24 cellular contexts compared by ENCODE assay signal in genomic region chr2:215746507-215747243, GRCh38.
DNase-seq lines count a peak whose midpoint lies in the region; ATAC-seq, FAIRE-seq and TF ChIP-seq lines count a peak whose summit lies in the region.
"Had no signal": no experiment of that assay in that cellular context is flagged by ENCODE, and none has a peak within 500 bp of the region (broad histone marks: within the 10 kb centered on the region; RNA-seq: fewer than 3 reads in every experiment).

No MANE protein-coding gene starts in this region.

- DNase-seq in stimulated activated naive CD8-positive, alpha-beta T cell treated with anti-CD3 and anti-CD28 coated beads, Interleukin-15, Interleukin-2, amounts not matched to agents 100 U/mL and 50 U/mL, for 24 hours, result peak; percentile 18
- DNase-seq in stimulated activated naive CD8-positive, alpha-beta T cell treated with anti-CD3 and anti-CD28 coated beads, Interleukin-15, amount 100 ng/mL, for 72 hours, result no peak
- DNase-seq in T-helper 2 cell treated with Interferon-gamma antibody and Interleukin-4, amounts not matched to agents 5 μg/mL and 100 μg/mL, for 36 hours (ENCODE audit: low spot score), result peak; percentile 72
- no peak for DNase-seq in HepG2 (ENCODE audit: low spot score)
- no peak for DNase-seq in CD8-positive, alpha-beta T cell
- DNase-seq in Peyer's patch, result no peak
- DNase-seq: activated naive CD8-positive, alpha-beta T cell treated with anti-CD3 and anti-CD28 coated beads, Interleukin-2, amount 10 ng/mL, durations not matched to agents 7 days and 5 days; AML-193; Calu3; endodermal cell; H9; Kasumi-1; left cardiac atrium; naive thymus-derived CD4-positive, alpha-beta T cell; NCI-H2029; NCI-H226; ovary; PC-9; upper lobe of right lung had no signal

- H3K27ac Mint-ChIP-seq in stimulated activated naive CD8-positive, alpha-beta T cell treated with anti-CD3 and anti-CD28 coated beads, Interleukin-15, amount 100 ng/mL, for 72 hours, result no peak overlapping the region
- no peak overlapping the region for H3K27ac Mint-ChIP-seq in T-helper 2 cell treated with Interferon-gamma antibody and Interleukin-4, amounts not matched to agents 5 μg/mL and 100 μg/mL, for 36 hours
- H3K27ac Mint-ChIP-seq in CD8-positive, alpha-beta T cell, result no peak overlapping the region
- H3K27ac Mint-ChIP-seq: activated naive CD8-positive, alpha-beta T cell treated with anti-CD3 and anti-CD28 coated beads, Interleukin-2, amount 10 ng/mL, durations not matched to agents 7 days and 5 days; endodermal cell; H9; naive thymus-derived CD4-positive, alpha-beta T cell; WTC11 had no signal

- peaks cover 29% of the 10 kb centered on the region for H3K27me3 Mint-ChIP-seq in stimulated activated naive CD8-positive, alpha-beta T cell treated with anti-CD3 and anti-CD28 coated beads, Interleukin-15, amount 100 ng/mL, for 72 hours
- H3K27me3 Mint-ChIP-seq in T-helper 2 cell treated with Interferon-gamma antibody and Interleukin-4, amounts not matched to agents 5 μg/mL and 100 μg/mL, for 36 hours (ENCODE audit: low read depth), result no peaks in the 10 kb centered on the region
- H3K27me3 Mint-ChIP-seq in CD8-positive, alpha-beta T cell (ENCODE audit: low read depth), result peaks cover 16% of the 10 kb centered on the region

- H4K20me1 ChIP-seq in HepG2 (ENCODE audit: insufficient read depth, low read length), result no peaks in the 10 kb centered on the region

- H3K4me1 ChIP-seq in HepG2 (ENCODE audit: insufficient read depth, low read length) (peaks cover 59% of the 10 kb centered on the region), Peyer's patch (peaks cover 0 to 27% (median 0%) of the 10 kb centered on the region in 4 donors)
- peaks cover 16% of the 10 kb centered on the region for H3K4me1 ChIP-seq in CD8-positive, alpha-beta T cell (ENCODE audit: insufficient read depth, low read length)

- H3K79me2 ChIP-seq in HepG2 (ENCODE audit: insufficient read depth, low read length), result no peaks in the 10 kb centered on the region

- peak; percentile 82 for ATAC-seq in stimulated activated naive CD8-positive, alpha-beta T cell treated with anti-CD3 and anti-CD28 coated beads, Interleukin-15, Interleukin-2, amounts not matched to agents 100 U/mL and 50 U/mL, for 24 hours
- no peak for ATAC-seq in stimulated activated naive CD8-positive, alpha-beta T cell treated with anti-CD3 and anti-CD28 coated beads, Interleukin-15, amount 100 ng/mL, for 72 hours
- no peak for ATAC-seq in HepG2
- ATAC-seq in CD8-positive, alpha-beta T cell, result no peak
- ATAC-seq in HG02981 (IDR thresholded peaks at IDR 0.05; ENCODE audit: unreplicated experiment), result no peak
- ATAC-seq: left cardiac atrium; naive thymus-derived CD4-positive, alpha-beta T cell; upper lobe of right lung; WTC11 had no signal

- H3K9me3 ChIP-seq in HepG2 (ENCODE audit: low read length) (no peaks in the 10 kb centered on the region), Peyer's patch (no peaks in the 10 kb centered on the region)
- no peaks in the 10 kb centered on the region for H3K9me3 ChIP-seq in CD8-positive, alpha-beta T cell (ENCODE audit: low read length)
- H3K9me3 ChIP-seq: ovary, right atrium auricular region, upper lobe of right lung had no signal

- H3K9ac ChIP-seq in HepG2 (ENCODE audit: insufficient read depth, low read depth, low read length), result no peak overlapping the region

- peaks cover 26% of the 10 kb centered on the region for H3K4me1 Mint-ChIP-seq in stimulated activated naive CD8-positive, alpha-beta T cell treated with anti-CD3 and anti-CD28 coated beads, Interleukin-15, amount 100 ng/mL, for 72 hours
- peaks cover 40% of the 10 kb centered on the region for H3K4me1 Mint-ChIP-seq in T-helper 2 cell treated with Interferon-gamma antibody and Interleukin-4, amounts not matched to agents 5 μg/mL and 100 μg/mL, for 36 hours (ENCODE audit: low read depth)
- peaks cover 22% of the 10 kb centered on the region for H3K4me1 Mint-ChIP-seq in CD8-positive, alpha-beta T cell (ENCODE audit: low read depth)
- H3K4me1 Mint-ChIP-seq: H9, WTC11 had no signal

- BruUV-seq in HepG2 (replicated peaks; lab: Mats Ljungman, UMichigan), result no TSS peak

- POLR2A ChIA-PET in HepG2 (lab: Yijun Ruan, JAX), result interaction anchor here (5.7 kb wide), 1 partner anchor 46 kb away, joined by 66 read pairs; no protein-coding TSS in a partner anchor
- POLR2A ChIA-PET in CD8-positive, alpha-beta T cell (lab: Charles Lee), result no interaction called here

- WGBS in HepG2 (ENCODE audit: low lambda C conversion rate), result 89% methylated on average over 7 of the region's 7 CpGs

- no peak for FAIRE-seq in HepG2 (lab: Jason Lieb, UNC)
- FAIRE-seq: colon, HTR-8/SVneo had no signal

- TF ChIP-seq EP300 in HepG2 (IDR thresholded peaks at IDR 0.05; ENCODE audit: low read depth in 2 of 2, low read length in 2 of 2) (no peak), HepG2 (CRISPR knock-in tag; IDR thresholded peaks at IDR 0.05; ENCODE audit: borderline replicate concordance) (no peak)

- no peak for TF ChIP-seq RAD21 in HepG2 (CRISPR knock-in tag; IDR thresholded peaks at IDR 0.05)

- H3K4me3 Mint-ChIP-seq in stimulated activated naive CD8-positive, alpha-beta T cell treated with anti-CD3 and anti-CD28 coated beads, Interleukin-15, amount 100 ng/mL, for 72 hours, result no peak overlapping the region
- peak overlapping the region; percentile 11 for H3K4me3 Mint-ChIP-seq in T-helper 2 cell treated with Interferon-gamma antibody and Interleukin-4, amounts not matched to agents 5 μg/mL and 100 μg/mL, for 36 hours
- H3K4me3 Mint-ChIP-seq in CD8-positive, alpha-beta T cell, result no peak overlapping the region
- H3K4me3 Mint-ChIP-seq: activated naive CD8-positive, alpha-beta T cell treated with anti-CD3 and anti-CD28 coated beads, Interleukin-2, amount 10 ng/mL, durations not matched to agents 7 days and 5 days; endodermal cell; H9; naive thymus-derived CD4-positive, alpha-beta T cell; WTC11 had no signal

- TF ChIP-seq CTCF in HepG2 (CRISPR knock-in tag; IDR thresholded peaks at IDR 0.05), result no peak
- no peak for TF ChIP-seq CTCF in CD8-positive, alpha-beta T cell (IDR thresholded peaks at IDR 0.05)
- no peak for TF ChIP-seq CTCF in Peyer's patch (IDR thresholded peaks at IDR 0.05)

- CTCF ChIA-PET in HepG2 (lab: Yijun Ruan, JAX; ENCODE audit: low intra/inter-chr PET ratio, low total read pairs), result no interaction called here
- CTCF ChIA-PET in CD8-positive, alpha-beta T cell (lab: Charles Lee), result no interaction called here

- H3K4me3 ChIP-seq in HepG2 (replicated peaks in 1 of 3; ENCODE audit: insufficient read depth in 1 of 3, low read depth in 2 of 3, low read length in 3 of 3), result no peak overlapping the region
- H3K4me3 ChIP-seq in CD8-positive, alpha-beta T cell (ENCODE audit: low read depth, low read length), result no peak overlapping the region
- H3K4me3 ChIP-seq in Peyer's patch, result no peak overlapping the region
- H3K4me3 ChIP-seq: ovary, PC-9, right atrium auricular region, upper lobe of right lung had no signal

- H3K27me3 ChIP-seq in HepG2 (ENCODE audit: control insufficient read depth in 1 of 2, insufficient read depth in 2 of 2, low read length in 2 of 2) (no peaks in the 10 kb centered on the region), Peyer's patch (no peaks in the 10 kb centered on the region)
- H3K27me3 ChIP-seq in CD8-positive, alpha-beta T cell (ENCODE audit: insufficient read depth, low read length), result no peaks in the 10 kb centered on the region
- H3K27me3 ChIP-seq: ovary, right atrium auricular region, upper lobe of right lung had no signal

- no peak overlapping the region for H2AFZ ChIP-seq in HepG2 (ENCODE audit: low read length)
- H2AFZ ChIP-seq: PC-9 had no signal

- no peaks in the 10 kb centered on the region for H3K36me3 Mint-ChIP-seq in T-helper 2 cell treated with Interferon-gamma antibody and Interleukin-4, amounts not matched to agents 5 μg/mL and 100 μg/mL, for 36 hours (ENCODE audit: low read depth)
- no peaks in the 10 kb centered on the region for H3K36me3 Mint-ChIP-seq in CD8-positive, alpha-beta T cell
- H3K36me3 Mint-ChIP-seq: activated naive CD8-positive, alpha-beta T cell treated with anti-CD3 and anti-CD28 coated beads, Interleukin-2, amount 10 ng/mL, durations not matched to agents 7 days and 5 days; naive thymus-derived CD4-positive, alpha-beta T cell; WTC11 had no signal

- no peak overlapping the region for H3K4me2 ChIP-seq in HepG2 (ENCODE audit: low read depth, low read length)
- H3K4me2 ChIP-seq: PC-9 had no signal

- TF ChIP-seq POLR2A in HepG2 (IDR thresholded peaks at IDR 0.05; ENCODE audit: insufficient read depth in 1 of 2, low read depth in 2 of 2, low read length in 2 of 2) (no peak), Peyer's patch (IDR thresholded peaks at IDR 0.05) (no peak)

- H3K27ac ChIP-seq in HepG2 (ENCODE audit: extremely low read length, insufficient read depth, low read length) (no peak overlapping the region), Peyer's patch (no peak overlapping the region)
- H3K27ac ChIP-seq in CD8-positive, alpha-beta T cell (ENCODE audit: low read depth, low read length), result no peak overlapping the region
- H3K27ac ChIP-seq: ovary, PC-9, right atrium auricular region, upper lobe of right lung had no signal

- no peaks in the 10 kb centered on the region for H3K36me3 ChIP-seq in HepG2 (replicated peaks in 1 of 2; ENCODE audit: control insufficient read depth in 1 of 2, insufficient read depth in 2 of 2, low read length in 2 of 2)
- H3K36me3 ChIP-seq in CD8-positive, alpha-beta T cell (ENCODE audit: insufficient read depth, low read length), result no peaks in the 10 kb centered on the region
- H3K36me3 ChIP-seq in Peyer's patch, result no peaks in the 10 kb centered on the region
- H3K36me3 ChIP-seq: ovary, right atrium auricular region, upper lobe of right lung had no signal

- H3K9me3 Mint-ChIP-seq in stimulated activated naive CD8-positive, alpha-beta T cell treated with anti-CD3 and anti-CD28 coated beads, Interleukin-15, amount 100 ng/mL, for 72 hours, result no peaks in the 10 kb centered on the region
- H3K9me3 Mint-ChIP-seq in T-helper 2 cell treated with Interferon-gamma antibody and Interleukin-4, amounts not matched to agents 5 μg/mL and 100 μg/mL, for 36 hours, result no peaks in the 10 kb centered on the region
- no peaks in the 10 kb centered on the region for H3K9me3 Mint-ChIP-seq in CD8-positive, alpha-beta T cell
- H3K9me3 Mint-ChIP-seq: activated naive CD8-positive, alpha-beta T cell treated with anti-CD3 and anti-CD28 coated beads, Interleukin-2, amount 10 ng/mL, durations not matched to agents 7 days and 5 days; endodermal cell; H9; WTC11 had no signal

- in situ Hi-C loops in HepG2 (cut with HindIII; ENCODE audit: extremely low pct_ligation_motif_present, low pct_unique_long_range_greater_than_20kb), result no loop called here

- intact Hi-C loops in HepG2 (cut with micrococcal nuclease; ENCODE audit: unreplicated experiment), result loop anchor here (5.0 kb wide), 1 partner anchor 54 kb away; no protein-coding TSS in a partner anchor
- intact Hi-C loops in CD8-positive, alpha-beta T cell (cut with DNase I, micrococcal nuclease), result no loop called here

TF ChIP-seq in HepG2, 621 proteins besides CTCF, POLR2A, EP300 and RAD21 (continues in another document):
- no peak for TF ChIP-seq U2AF1 (optimal IDR thresholded peaks at IDR 0.05; ENCODE audit: low read depth, low read length)
- 0 out of 2 replicates have a peak, but pooled peaks have one; percentile 21 for TF ChIP-seq ZSCAN9 (CRISPR knock-in tag; IDR thresholded peaks at IDR 0.05; ENCODE audit: borderline replicate concordance)
- TF ChIP-seq ZNF629 (CRISPR knock-in tag; conservative IDR thresholded peaks at IDR 0.05), result peak; percentile 72
- no peak for TF ChIP-seq MAFG (CRISPR knock-in tag; IDR thresholded peaks at IDR 0.05)

Comparison
In these comparisons a context has a peak if more than half of its experiments do, and no peak if none do; other contexts are left out.
1. DNase-seq: peak in stimulated activated naive CD8-positive, alpha-beta T cell treated with anti-CD3 and anti-CD28 coated beads, Interleukin-15, Interleukin-2, amounts not matched to agents 100 U/mL and 50 U/mL, for 24 hours (single experiment) and T-helper 2 cell treated with Interferon-gamma antibody and Interleukin-4, amounts not matched to agents 5 μg/mL and 100 μg/mL, for 36 hours (single experiment); none in stimulated activated naive CD8-positive, alpha-beta T cell treated with anti-CD3 and anti-CD28 coated beads, Interleukin-15, amount 100 ng/mL, for 72 hours (0 of 2), HepG2 (single experiment), CD8-positive, alpha-beta T cell (0 of 7) and Peyer's patch (0 of 3).